9 cellular contexts compared by ENCODE assay signal in the genomic region with DNA sequence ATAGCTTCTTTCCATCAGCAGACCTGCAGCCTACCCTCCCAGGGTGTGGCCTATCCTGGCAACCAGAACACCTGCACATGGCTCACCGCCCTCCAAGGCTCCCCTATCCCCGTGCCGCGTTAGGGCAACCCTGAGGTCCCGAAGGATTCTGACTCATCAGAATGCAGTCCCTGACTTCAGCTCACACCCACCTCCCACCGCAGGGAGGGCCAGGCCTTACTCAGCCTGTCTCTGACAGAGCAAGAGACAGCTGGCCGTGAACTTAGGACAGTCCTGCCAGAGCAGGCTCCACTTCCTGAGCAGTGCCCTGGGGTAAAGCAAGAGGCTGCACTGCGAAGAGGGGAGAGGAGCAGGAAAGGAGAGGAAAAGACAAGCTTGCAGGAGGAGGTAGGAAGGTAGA.
DNase-seq lines count a peak whose midpoint lies in the region; ATAC-seq and TF ChIP-seq lines count a peak whose summit lies in the region.
"Had no signal": no experiment of that assay in that cellular context is flagged by ENCODE, and none has a peak within 500 bp of the region (broad histone marks: within the 10 kb centered on the region; RNA-seq: fewer than 3 reads in every experiment).

No MANE protein-coding gene starts in this region.

- no peaks in the 10 kb centered on the region for H3K27me3 ChIP-seq in hepatocyte

- H3K27ac Mint-ChIP-seq in HFFc6: peak overlapping the region; percentile 56; the same call in 1 of the 2 replicates
- peak overlapping the region; percentile 58 for H3K27ac Mint-ChIP-seq in stimulated activated memory B cell treated with anti-CD40 and anti-IgM and Interleukin-4, amounts not matched to agents 10 μg/mL and 1 μg/mL and 100 μg/mL, for 72 hours

- peak; percentile 22 for ATAC-seq in stimulated activated memory B cell treated with anti-CD40 and anti-IgM and Interleukin-4, amounts not matched to agents 10 μg/mL and 1 μg/mL and 100 μg/mL, for 72 hours
- no peak for ATAC-seq in HG02678 (IDR thresholded peaks at IDR 0.05; ENCODE audit: unreplicated experiment)
- ATAC-seq in GM21737 (IDR thresholded peaks at IDR 0.05; ENCODE audit: unreplicated experiment): no peak

- H3K4me1 ChIP-seq in hepatocyte (ENCODE audit: insufficient read depth): peaks cover 10% of the 10 kb centered on the region

- H3K4me3 Mint-ChIP-seq in HFFc6: no peak overlapping the region
- no peak overlapping the region for H3K4me3 Mint-ChIP-seq in stimulated activated memory B cell treated with anti-CD40 and anti-IgM and Interleukin-4, amounts not matched to agents 10 μg/mL and 1 μg/mL and 100 μg/mL, for 72 hours

- H3K4me2 ChIP-seq in hepatocyte: no peak overlapping the region

- no peak overlapping the region for H3K4me3 ChIP-seq in hepatocyte

- no peak overlapping the region for H2AFZ ChIP-seq in hepatocyte

- H3K27ac ChIP-seq in angular gyrus (ENCODE audit: low read depth, low read length): peak overlapping the region; percentile 32
- peak overlapping the region; percentile 57 for H3K27ac ChIP-seq in hepatocyte

- DNase-seq in HFFc6 (no peak), hepatocyte (ENCODE audit: low spot score) (peak; percentile 75), NOMO-1 (lab: John Stamatoyannopoulos, UW; ENCODE audit: unreplicated experiment in 2 of 2) (no peak), NCI-H2081 (lab: John Stamatoyannopoulos, UW) (no peak)
- DNase-seq: activated gamma-delta T cell treated with Interleukin-2 at 50 U/mL for 16 hours had no signal

- peaks cover 17% of the 10 kb centered on the region for H3K36me3 Mint-ChIP-seq in HFFc6 (ENCODE audit: low read depth)
- H3K36me3 Mint-ChIP-seq in stimulated activated memory B cell treated with anti-CD40 and anti-IgM and Interleukin-4, amounts not matched to agents 10 μg/mL and 1 μg/mL and 100 μg/mL, for 72 hours: peaks cover 66% of the 10 kb centered on the region

- H3K9me2 ChIP-seq in hepatocyte (replicated peaks; ENCODE audit: insufficient read depth): no peaks in the 10 kb centered on the region

- no peaks in the 10 kb centered on the region for H3K9me3 ChIP-seq in hepatocyte (ENCODE audit: low read depth)

- TF ChIP-seq CTCF in HFFc6 (IDR thresholded peaks at IDR 0.05) (no peak), hepatocyte (IDR thresholded peaks at IDR 0.05; ENCODE audit: poor library complexity) (no peak)

- H3K79me2 ChIP-seq in hepatocyte: no peaks in the 10 kb centered on the region

- peaks cover 4% of the 10 kb centered on the region for H3K27me3 Mint-ChIP-seq in HFFc6 (ENCODE audit: insufficient read depth)
- no peaks in the 10 kb centered on the region for H3K27me3 Mint-ChIP-seq in stimulated activated memory B cell treated with anti-CD40 and anti-IgM and Interleukin-4, amounts not matched to agents 10 μg/mL and 1 μg/mL and 100 μg/mL, for 72 hours

- no peaks in the 10 kb centered on the region for H3K9me3 Mint-ChIP-seq in HFFc6
- no peaks in the 10 kb centered on the region for H3K9me3 Mint-ChIP-seq in stimulated activated memory B cell treated with anti-CD40 and anti-IgM and Interleukin-4, amounts not matched to agents 10 μg/mL and 1 μg/mL and 100 μg/mL, for 72 hours

- no peaks in the 10 kb centered on the region for H4K20me1 ChIP-seq in hepatocyte (ENCODE audit: insufficient read depth, poor library complexity, severe bottlenecking)

- peaks cover 16% of the 10 kb centered on the region for H3K4me1 Mint-ChIP-seq in HFFc6 (ENCODE audit: low read depth)
- peaks cover 59% of the 10 kb centered on the region for H3K4me1 Mint-ChIP-seq in stimulated activated memory B cell treated with anti-CD40 and anti-IgM and Interleukin-4, amounts not matched to agents 10 μg/mL and 1 μg/mL and 100 μg/mL, for 72 hours

- H3K36me3 ChIP-seq in hepatocyte (replicated peaks; ENCODE audit: insufficient read depth, low read depth): no peaks in the 10 kb centered on the region

- WGBS in hepatocyte (ENCODE audit: low lambda C conversion rate, missing lambda C conversion rate): 73% methylated on average over 8 of the region's 8 CpGs
